In genomic region chr2:233336091-233336490, GRCh38 we compare ENCODE assay signal across 9 cellular contexts. TPM values are rescaled to one million over a fixed set of nuclear protein-coding genes. Genes with fewer than 3 reads are reported as not detected.
"Had no signal": no experiment of that assay in that cellular context is flagged by ENCODE, and none has a peak within 500 bp of the region (broad histone marks: within the 10 kb centered on the region; RNA-seq: fewer than 3 reads in every experiment).

No MANE protein-coding gene starts in this region.

RNA-seq across cellular contexts. Expression of gene SAG, which starts 28.5 kb away (rescaled TPM):
- total RNA-seq: activated CD8-positive, alpha-beta T cell treated with anti-CD3 and anti-CD28 coated beads for 36 hours; activated T-cell treated with anti-CD3 and anti-CD28 coated beads, Interleukin-2, amount 50 U/mL, for 4 hours; activated T-helper 2 cell treated with anti-CD3 and anti-CD28 coated beads, Interferon-gamma antibody, Interleukin-2, Interleukin-4, amounts not matched to agents 10 μg/mL and 5 μg/mL and 100 μg/mL, durations not matched to agents 14 hours and 24 hours and 36 hours; adrenal gland; aorta; astrocyte; body of pancreas; breast epithelium; T-helper 1 cell treated with Interleukin-12 subunit alpha and Interleukin-12 subunit beta and Interleukin-4 antibody, amounts not matched to agents 30 ng/mL and 1 ng/mL, for 36 hours had no signal
- polyA plus RNA-seq: aorta had no signal
